ENCODE assay signal across 8 cellular contexts in the genomic region with DNA sequence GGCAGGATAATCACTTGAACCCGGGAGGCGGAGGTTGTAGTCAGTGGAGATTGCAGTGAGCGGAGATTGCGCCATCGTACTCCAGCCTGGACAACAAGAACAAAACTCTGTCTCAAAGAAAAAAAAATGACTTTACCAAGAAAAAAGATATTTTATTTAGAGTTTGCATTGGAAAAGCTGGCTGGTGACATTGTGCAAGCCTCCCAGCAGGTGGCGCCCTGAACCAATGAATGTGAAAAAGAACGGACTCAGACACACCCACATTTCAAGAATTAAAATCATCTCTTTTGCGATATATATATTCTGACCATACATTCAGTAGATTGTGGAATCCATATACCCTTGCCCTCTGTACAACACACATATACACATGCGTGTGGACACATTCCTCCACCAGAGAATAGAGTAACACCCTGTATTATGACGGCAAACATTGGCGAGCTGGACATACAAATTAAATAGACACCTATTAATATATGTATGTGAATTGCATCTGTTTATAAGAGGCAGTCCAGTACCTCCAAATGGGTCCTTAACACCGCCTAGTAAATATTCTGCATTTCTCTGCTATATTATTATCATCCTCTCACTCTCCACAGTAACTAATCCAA. TPM values are rescaled to one million over a fixed set of nuclear protein-coding genes. Genes with fewer than 3 reads are reported as not detected.
DNase-seq lines count a peak whose midpoint lies in the region; ATAC-seq, FAIRE-seq and TF ChIP-seq lines count a peak whose summit lies in the region.

No MANE protein-coding gene starts in this region.

- TF ChIP-seq CTCF in A549 (IDR thresholded peaks at IDR 0.05): peak; percentile 88
- peak; percentile 75 for TF ChIP-seq CTCF in GM12875 (IDR thresholded peaks at IDR 0.05; ENCODE audit: borderline replicate concordance, insufficient read depth, low read depth, low read length)
- peak; percentile 90 for TF ChIP-seq CTCF in chondrocyte (IDR thresholded peaks at IDR 0.05)

- WGBS in A549 (ENCODE audit: missing lambda C conversion rate): 17% methylated on average over 12 of the region's 12 CpGs

- peak; percentile 84 to 85 for TF ChIP-seq RAD21 in A549 (conservative IDR thresholded peaks at IDR 0.05 in 1 of 2, IDR thresholded peaks at IDR 0.05 in 1 of 2)

- H3K9me3 Mint-ChIP-seq in chondrocyte (ENCODE audit: low read depth): no peaks in the 10 kb centered on the region

- ATAC-seq in A549 (peak; percentile 68 to 81; a peak in 3 of 6 replicates), GM21723 (IDR thresholded peaks at IDR 0.05; ENCODE audit: unreplicated experiment) (no peak)

- H3K4me3 ChIP-seq in A549 (no peak overlapping the region), GM12875 (ENCODE audit: low read depth, low read length) (no peak overlapping the region)

- H3K9me3 ChIP-seq in A549: no peaks in the 10 kb centered on the region

- H3K27me3 Mint-ChIP-seq in chondrocyte (ENCODE audit: low read depth): peaks cover 2% of the 10 kb centered on the region

- POLR2A ChIA-PET in A549 (lab: Yijun Ruan, JAX): no interaction called here

- DNase-seq in A549 (ENCODE audit: low read depth in 1 of 2, low spot score in 1 of 2) (peak; percentile 59 to 61), NCI-H2107 treated with DMSO at 0.1 percent for 48 hours (lab: John Stamatoyannopoulos, UW; ENCODE audit: unreplicated experiment) (peak; percentile 33), chondrocyte (ENCODE audit: low spot score) (no peak), left kidney (ENCODE audit: low read depth, low spot score) (peak; percentile 74)
- peak; percentile 35 for DNase-seq in activated CD4-positive, alpha-beta T cell treated with anti-CD3 and anti-CD28 coated beads for 1 hour
- peak; percentile 22 to 70 for DNase-seq in stimulated activated CD4-positive, alpha-beta T cell treated with anti-CD3 and anti-CD28 coated beads, Interleukin-4, amount 100 ng/mL, for 4 hours

- no peak overlapping the region for H3K4me2 ChIP-seq in A549

- no peak overlapping the region for H3K27ac Mint-ChIP-seq in chondrocyte (ENCODE audit: unreplicated experiment)

- no peak overlapping the region for H3K27ac ChIP-seq in A549

- TF ChIP-seq POLR2A in A549 (IDR thresholded peaks at IDR 0.05; ENCODE audit: low read length): no peak

- H3K4me3 Mint-ChIP-seq in chondrocyte (ENCODE audit: unreplicated experiment): no peak overlapping the region

- CTCF ChIA-PET in A549 (lab: Yijun Ruan, JAX): interaction anchor here (0.6 to 6.1 kb wide), 36 partner anchors 10 to 1583 kb away, joined by 3 to 70 read pairs (median 4); no protein-coding TSS in a partner anchor

- no peaks in the 10 kb centered on the region for H3K4me1 ChIP-seq in A549

- FAIRE-seq in A549 (lab: Jason Lieb, UNC): no peak

- no peaks in the 10 kb centered on the region for H3K36me3 Mint-ChIP-seq in chondrocyte (ENCODE audit: low read depth)

- H3K4me1 Mint-ChIP-seq in chondrocyte (ENCODE audit: low read depth): no peaks in the 10 kb centered on the region

- TF ChIP-seq EP300 in A549 (IDR thresholded peaks at IDR 0.05): no peak

TF ChIP-seq in A549, 52 proteins besides CTCF, POLR2A, EP300 and RAD21:
- TF ChIP-seq HDAC2 (IDR thresholded peaks at IDR 0.05) (no peak), TFCP2L1 (CRISPR knock-in tag; IDR thresholded peaks at IDR 0.05) (no peak), SMC3 (IDR thresholded peaks at IDR 0.05) (peak; percentile 75), ZFP36 (IDR thresholded peaks at IDR 0.05; ENCODE audit: borderline replicate concordance, partially characterized antibody) (no peak), CEBPB (IDR thresholded peaks at IDR 0.05) (peak in 1 of 2 experiments; percentile 27; a peak in 1 of 4 replicates)

RNA-seq across cellular contexts. Expression of a gene that starts 39.0 kb away (rescaled TPM):
- polyA plus RNA-seq in A549 (2011; rRNA removed): 0.13 and 0.16 TPM in 2 replicates
- polyA plus RNA-seq in A549 (2012; cell fraction: cytosol; rRNA removed): 0.08 TPM in 2 replicates
- polyA plus RNA-seq in A549 (2012; cell fraction: nucleus; rRNA removed): 0.06 and 0.08 TPM in 2 replicates
- 0.05 to 0.10 TPM (median 0.10 TPM) in 3 replicates for polyA plus RNA-seq in A549 (2017; fragmentation: RNase III; extraction: RNeasy Plus Mini Kit Qiagen cat#74134 plus additional on column Dnase treatment)
- polyA minus RNA-seq in A549 (2011; rRNA and poly(A)+ RNA removed): 0.05 TPM in 1 of 2 replicates, not detected in the other
- total RNA-seq in chondrocyte: 0.15 to 0.35 TPM (median 0.22 TPM) in 3 replicates

RNA-seq across cellular contexts. Expression of a gene that starts 55.8 kb away (rescaled TPM):
- polyA plus RNA-seq in A549 (2011; rRNA removed) (not detected in 2 replicates), A549 (2017; fragmentation: RNase III; extraction: RNeasy Plus Mini Kit Qiagen cat#74134 plus additional on column Dnase treatment) (not detected in 3 replicates)
- not detected in 2 replicates for polyA plus RNA-seq in A549 (2012; cell fraction: cytosol; rRNA removed)
- not detected in 2 replicates for polyA plus RNA-seq in A549 (2012; cell fraction: nucleus; rRNA removed)
- not detected in 2 replicates for polyA minus RNA-seq in A549 (2011; rRNA and poly(A)+ RNA removed)
- not detected in 3 replicates for total RNA-seq in chondrocyte
